ENCODE assay signal across 8 cellular contexts in genomic region chr2:99141110-99142108, GRCh38. TPM values are rescaled to one million over a fixed set of nuclear protein-coding genes. Genes with fewer than 3 reads are reported as not detected.
A peak's percentile ranks its signal among the peaks of the same experiment; 100 is the strongest.
DNase-seq lines count a peak whose midpoint lies in the region; ATAC-seq and TF ChIP-seq lines count a peak whose summit lies in the region.

C2orf15 (plus strand) TSS chr2:99141707; CDS start chr2:99150559, 8,852 bp downstream.

- CTCF ChIA-PET in WTC11 (lab: Charles Lee): interaction anchor here (0.8 to 2.2 kb wide), 9 partner anchors 14 to 507 kb away, joined by 3 to 9 read pairs (median 4); partner anchors contain the start of genes LIPT1 and TSGA10

- peak; percentile 86 for ATAC-seq in GM19025 (IDR thresholded peaks at IDR 0.05; ENCODE audit: low read depth, unreplicated experiment)
- peak; percentile 85 for ATAC-seq in HG03196 (IDR thresholded peaks at IDR 0.05; ENCODE audit: unreplicated experiment)
- peak; percentile 91 for ATAC-seq in WTC11

- H3K27me3 Mint-ChIP-seq in WTC11 (ENCODE audit: low read depth) (peaks cover 11% of the 10 kb centered on the region), immature natural killer cell (ENCODE audit: low read depth in 3 of 3) (peaks cover 8 to 11% (median 10%) of the 10 kb centered on the region in 3 donors)

- H3K4me3 Mint-ChIP-seq in WTC11 (peak within 1 kb of the TSS; percentile 93), immature natural killer cell (peak within 1 kb of the TSS; percentile 92 to 98 (median 96))

- no peak for TF ChIP-seq CTCF in WTC11 (IDR thresholded peaks at IDR 0.05)
- no peak for TF ChIP-seq CTCF in cardiac fibroblast (IDR thresholded peaks at IDR 0.05; ENCODE audit: low read depth, low read length)
- no peak for TF ChIP-seq CTCF in smooth muscle cell (IDR thresholded peaks at IDR 0.05; ENCODE audit: borderline replicate concordance, insufficient read depth, poor library complexity, severe bottlenecking)

- H3K27ac ChIP-seq in smooth muscle cell (ENCODE audit: low read depth): peak within 1 kb of the TSS; percentile 43

- H3K4me1 Mint-ChIP-seq in WTC11 (peaks cover 16% of the 10 kb centered on the region), immature natural killer cell (peaks cover 12 to 26% of the 10 kb centered on the region in 2 donors)

- peak; percentile 84 for DNase-seq in AG08395 (ENCODE audit: low spot score)
- peak; percentile 97 for DNase-seq in NCI-H2227 treated with DMSO at 0.1 percent for 48 hours (lab: John Stamatoyannopoulos, UW)
- DNase-seq in WTC11 (ENCODE audit: low spot score): peak; percentile 97
- DNase-seq in cardiac fibroblast (ENCODE audit: low read depth in 2 of 2): peak; percentile 75 to 87
- peak; percentile 95 to 96 (median 95) for DNase-seq in immature natural killer cell
- peak; percentile 75 for DNase-seq in smooth muscle cell (lab: John Stamatoyannopoulos, UW; ENCODE audit: unreplicated experiment)

- H3K27ac Mint-ChIP-seq in WTC11: peak within 1 kb of the TSS; percentile 99
- H3K27ac Mint-ChIP-seq in immature natural killer cell: peak within 1 kb of the TSS; percentile 95 to 98 (median 96)

- WGBS in smooth muscle cell (ENCODE audit: low lambda C conversion rate): 2% methylated on average over 54 of the region's 84 CpGs

- no peaks in the 10 kb centered on the region for H3K27me3 ChIP-seq in smooth muscle cell (ENCODE audit: low read depth)

- H3K36me3 Mint-ChIP-seq in WTC11 (peaks cover 28% of the 10 kb centered on the region), immature natural killer cell (peaks cover 0 to 4% (median 0%) of the 10 kb centered on the region in 3 donors)

- no peaks in the 10 kb centered on the region for H4K20me1 ChIP-seq in smooth muscle cell (ENCODE audit: low read depth)

- H3K9me3 ChIP-seq in smooth muscle cell (replicated peaks; ENCODE audit: low read depth): no peaks in the 10 kb centered on the region

- H3K79me2 ChIP-seq in smooth muscle cell (ENCODE audit: low read depth): no peaks in the 10 kb centered on the region

- H3K36me3 ChIP-seq in smooth muscle cell (ENCODE audit: low read depth): no peaks in the 10 kb centered on the region

- H3F3A ChIP-seq in smooth muscle cell (ENCODE audit: low read depth): no peaks in the 10 kb centered on the region

- H3K9ac ChIP-seq in smooth muscle cell (ENCODE audit: low read depth): peak within 1 kb of the TSS; percentile 63

- peak within 1 kb of the TSS; percentile 85 for H3K4me2 ChIP-seq in smooth muscle cell

- POLR2A ChIA-PET in WTC11 (lab: Charles Lee): interaction anchor here (0.6 to 2.3 kb wide), 5 partner anchors 13 to 1492 kb away, joined by 4 to 18 read pairs (median 9); partner anchors contain the start of genes EIF5B, LIPT1, MITD1 and MRPL30

- H3K9me3 Mint-ChIP-seq in WTC11 (peaks cover 21% of the 10 kb centered on the region), immature natural killer cell (no peaks in the 10 kb centered on the region)

- H3K4me3 ChIP-seq in cardiac fibroblast (replicated peaks in 1 of 2; ENCODE audit: low read depth in 2 of 2, low read length in 2 of 2): peak within 1 kb of the TSS; percentile 87 to 92
- H3K4me3 ChIP-seq in smooth muscle cell: peak within 1 kb of the TSS; percentile 71

- H3K4me1 ChIP-seq in smooth muscle cell (ENCODE audit: low read depth): peaks cover 13% of the 10 kb centered on the region

- peak within 1 kb of the TSS; percentile 88 for H2AFZ ChIP-seq in smooth muscle cell (ENCODE audit: low read depth)

TF ChIP-seq in WTC11, 78 proteins besides CTCF, POLR2A, EP300 and RAD21 (continues in another document):
- TF ChIP-seq NFYB (CRISPR knock-in tag; conservative IDR thresholded peaks at IDR 0.05; ENCODE audit: low read depth) (no peak), TEAD4 (CRISPR knock-in tag; IDR thresholded peaks at IDR 0.05) (no peak), ZNF281 (CRISPR knock-in tag; IDR thresholded peaks at IDR 0.05) (peak; percentile 35; the same call in 1 of the 2 replicates), SMAD3 (CRISPR knock-in tag; IDR thresholded peaks at IDR 0.05; ENCODE audit: borderline replicate concordance) (peak; percentile 29; the same call in 1 of the 2 replicates), IRF2 (CRISPR knock-in tag; IDR thresholded peaks at IDR 0.05; ENCODE audit: borderline replicate concordance, low read depth) (no peak), KAT7 (CRISPR knock-in tag; IDR thresholded peaks at IDR 0.05; ENCODE audit: borderline replicate concordance) (peak; percentile 9; the same call in 1 of the 2 replicates), ARID4B (CRISPR knock-in tag; IDR thresholded peaks at IDR 0.05; ENCODE audit: borderline replicate concordance) (peak; percentile 20; the same call in 1 of the 2 replicates), ZNF219 (CRISPR knock-in tag; IDR thresholded peaks at IDR 0.05; ENCODE audit: borderline replicate concordance) (no peak; the same call in 1 of the 2 replicates), EMX1 (CRISPR knock-in tag; IDR thresholded peaks at IDR 0.05) (no peak), ZBTB43 (CRISPR knock-in tag; IDR thresholded peaks at IDR 0.05) (0 out of 2 replicates have a peak, but pooled peaks have one; percentile 13), USF2 (CRISPR knock-in tag; IDR thresholded peaks at IDR 0.05) (peak; percentile 20), NR1H2 (CRISPR knock-in tag; IDR thresholded peaks at IDR 0.05) (no peak), TCF7 (CRISPR knock-in tag; IDR thresholded peaks at IDR 0.05; ENCODE audit: low read depth) (no peak)

RNA-seq across cellular contexts. Expression of gene C2orf15, which starts in this region (rescaled TPM):
- total RNA-seq in WTC11 (2021) (6.0 to 7.0 TPM (median 6.1 TPM) in 3 replicates), smooth muscle cell (0.13 and 0.18 TPM in 2 replicates)
- polyA plus RNA-seq in immature natural killer cell (1 to 10 TPM in 2 of 3 donors, under 1 TPM in 1; 0.80 to 3.4 (median 2.4) TPM), smooth muscle cell (2.0 TPM in 1 of 2 replicates, not detected in the other)

Comparison
In these comparisons a context has a peak if more than half of its experiments do, and no peak if none do; other contexts are left out.
1. Peak in every context shown above with its lines: DNase-seq, ATAC-seq, H3K4me3 ChIP-seq and H3K27ac ChIP-seq.